Comparison of ENCODE assay signal across 30 cellular contexts in genomic region chr5:51336878-51337277, GRCh38. TPM values are rescaled to one million over a fixed set of nuclear protein-coding genes. Genes with fewer than 3 reads are reported as not detected.
"Had no signal": no experiment of that assay in that cellular context is flagged by ENCODE, and none has a peak within 500 bp of the region (broad histone marks: within the 10 kb centered on the region; RNA-seq: fewer than 3 reads in every experiment).

No MANE protein-coding gene starts in this region.

- H3K36me3 ChIP-seq: adrenal gland, ascending aorta, brain microvascular endothelial cell, breast epithelium, cardiac muscle cell had no signal

- H3K9me3 ChIP-seq: adrenal gland, ascending aorta, body of pancreas, breast epithelium had no signal

- H3K27me3 ChIP-seq: adrenal gland, ascending aorta, body of pancreas, brain microvascular endothelial cell, breast epithelium, cardiac muscle cell had no signal

- H3K27ac ChIP-seq: adrenal gland, ascending aorta, body of pancreas, brain microvascular endothelial cell, breast epithelium, cardiac muscle cell had no signal

- DNase-seq: activated effector memory CD4-positive, alpha-beta T cell treated with anti-CD3 and anti-CD28 coated beads, Interleukin-2, amount 50 U/mL, for 16 hours; activated effector memory CD4-positive, alpha-beta T cell treated with Interleukin-2 at 50 U/mL for 16 hours; activated gamma-delta T cell; activated gamma-delta T cell treated with Interleukin-2 at 50 U/mL for 16 hours; activated naive CD4-positive, alpha-beta T cell; activated naive CD4-positive, alpha-beta T cell treated with anti-CD3 and anti-CD28 coated beads for 36 hours; activated naive CD4-positive, alpha-beta T cell treated with anti-CD3 and anti-CD28 coated beads, Interleukin-2, amount 10 ng/mL, durations not matched to agents 7 days and 5 days; activated naive CD4-positive, alpha-beta T cell treated with anti-CD3 and anti-CD28 coated beads, Interleukin-2, amount 50 U/mL, for 16 hours; activated naive CD4-positive, alpha-beta T cell treated with Interleukin-2 at 50 U/mL for 16 hours; activated naive CD8-positive, alpha-beta T cell treated with anti-CD3 and anti-CD28 coated beads for 36 hours; activated naive CD8-positive, alpha-beta T cell treated with anti-CD3 and anti-CD28 coated beads, Interleukin-2, amount 10 ng/mL, durations not matched to agents 7 days and 5 days; activated naive CD8-positive, alpha-beta T cell treated with anti-CD3 and anti-CD28 coated beads, Interleukin-2, amount 50 U/mL, for 24 hours; activated T-cell treated with anti-CD3 and anti-CD28 coated beads, Interleukin-2, amount 50 U/mL, for 1 hour; activated T-cell treated with anti-CD3 and anti-CD28 coated beads, Interleukin-2, amount 50 U/mL, for 24 hours; activated T-cell treated with anti-CD3 and anti-CD28 coated beads, Interleukin-2, amount 50 U/mL, for 4 hours; activated T-cell treated with anti-CD3 and anti-CD28 coated beads, Interleukin-2, amount 50 U/mL, for 48 hours; activated T-cell treated with anti-CD3 and anti-CD28 coated beads, Interleukin-2, amount 50 U/mL, for 72 hours; adrenal gland; amniotic stem cell; amygdala; anterior cingulate cortex; aorta; body of pancreas; brain microvascular endothelial cell; caudate nucleus; central memory CD4-positive, alpha-beta T cell; cerebellar nuclear complex had no signal

- H3K4me1 ChIP-seq: adrenal gland, ascending aorta, body of pancreas, breast epithelium had no signal

- H3K4me3 ChIP-seq: adrenal gland, ascending aorta, body of pancreas, breast epithelium, cardiac muscle cell had no signal

RNA-seq across cellular contexts. Expression of gene ISL1, which starts 46.4 kb away (rescaled TPM):
- polyA plus RNA-seq: aorta had no signal
